In genomic region chr12:40946612-40947194, GRCh38 we compare ENCODE assay signal across 9 cellular contexts.
DNase-seq lines count a peak whose midpoint lies in the region; ATAC-seq, FAIRE-seq and TF ChIP-seq lines count a peak whose summit lies in the region.
"Had no signal": no experiment of that assay in that cellular context is flagged by ENCODE, and none has a peak within 500 bp of the region (broad histone marks: within the 10 kb centered on the region; RNA-seq: fewer than 3 reads in every experiment).

No MANE protein-coding gene starts in this region.

- H3K27me3 Mint-ChIP-seq in effector memory CD8-positive, alpha-beta T cell, result no peaks in the 10 kb centered on the region

- no peak overlapping the region for H3K27ac Mint-ChIP-seq in effector memory CD8-positive, alpha-beta T cell

- no peak overlapping the region for H3K4me3 Mint-ChIP-seq in effector memory CD8-positive, alpha-beta T cell

- peaks cover 0 to 3% of the 10 kb centered on the region in 2 donors for H3K4me1 ChIP-seq in thoracic aorta (ENCODE audit: control insufficient read depth in 1 of 2, low read depth in 2 of 2)

- FAIRE-seq in G401.6 (lab: Jason Lieb, UNC), result peak; percentile 97

- H3K9me3 ChIP-seq in SK-N-MC (ENCODE audit: low read depth, low read length), result no peaks in the 10 kb centered on the region
- H3K9me3 ChIP-seq in thoracic aorta, result no peaks in the 10 kb centered on the region
- H3K9me3 ChIP-seq: neutrophil had no signal

- H3K27ac ChIP-seq in SK-N-MC, result peak overlapping the region; percentile 70; the same call in 1 of the 2 replicates
- no peak overlapping the region for H3K27ac ChIP-seq in thoracic aorta
- H3K27ac ChIP-seq: neutrophil had no signal

- H3K36me3 ChIP-seq in SK-N-MC (ENCODE audit: insufficient read depth, low read length) (no peaks in the 10 kb centered on the region), thoracic aorta (no peaks in the 10 kb centered on the region)
- H3K36me3 ChIP-seq: neutrophil had no signal

- no peaks in the 10 kb centered on the region for H3K4me1 Mint-ChIP-seq in effector memory CD8-positive, alpha-beta T cell (ENCODE audit: low read depth in 2 of 2)

- no peaks in the 10 kb centered on the region for H3K27me3 ChIP-seq in thoracic aorta (replicated peaks; ENCODE audit: insufficient read depth)
- H3K27me3 ChIP-seq: neutrophil had no signal

- H3K36me3 Mint-ChIP-seq in effector memory CD8-positive, alpha-beta T cell (ENCODE audit: insufficient read depth), result no peaks in the 10 kb centered on the region

- ATAC-seq in thoracic aorta (ENCODE audit: insufficient number of reproducible peaks, low FRiP score, low read depth) (no peak), GM19452 (IDR thresholded peaks at IDR 0.05; ENCODE audit: unreplicated experiment) (no peak)
- no peak for ATAC-seq in effector memory CD8-positive, alpha-beta T cell (replicated peaks)

- no peaks in the 10 kb centered on the region for H3K9me3 Mint-ChIP-seq in effector memory CD8-positive, alpha-beta T cell

- DNase-seq in Jurkat, Clone E6-1 (ENCODE audit: low read depth, low spot score), result peak; percentile 27
- peak; percentile 66 for DNase-seq in SK-N-MC (ENCODE audit: low read depth, low spot score)
- peak; percentile 13 for DNase-seq in germinal center (ENCODE audit: low spot score)
- DNase-seq in thoracic aorta (ENCODE audit: low spot score), result no peak
- no peak for DNase-seq in effector memory CD8-positive, alpha-beta T cell
- DNase-seq in NK-92 (lab: John Stamatoyannopoulos, UW; ENCODE audit: unreplicated experiment), result no peak

- peak overlapping the region; percentile 6 for H3K9ac ChIP-seq in SK-N-MC (ENCODE audit: insufficient read length)

- TF ChIP-seq CTCF in thoracic aorta (IDR thresholded peaks at IDR 0.05), result peak; percentile 58

- H3K4me3 ChIP-seq in Jurkat, Clone E6-1 (ENCODE audit: low read length), result no peak overlapping the region
- H3K4me3 ChIP-seq in SK-N-MC, result no peak overlapping the region
- H3K4me3 ChIP-seq in thoracic aorta, result no peak overlapping the region

Comparison
In these comparisons a context has a peak if more than half of its experiments do, and no peak if none do; other contexts are left out.
1. DNase-seq: peak in Jurkat, Clone E6-1 (single experiment), SK-N-MC (single experiment) and germinal center (single experiment); none in thoracic aorta (single experiment), effector memory CD8-positive, alpha-beta T cell (0 of 3) and NK-92 (single experiment).